ENCODE assay signal across 18 cellular contexts in genomic region chr1:228144213-228145049, GRCh38. TPM values are rescaled to one million over a fixed set of nuclear protein-coding genes. Genes with fewer than 3 reads are reported as not detected.
DNase-seq lines count a peak whose midpoint lies in the region; ATAC-seq and TF ChIP-seq lines count a peak whose summit lies in the region.
"Had no signal": no experiment of that assay in that cellular context is flagged by ENCODE, and none has a peak within 500 bp of the region (broad histone marks: within the 10 kb centered on the region; RNA-seq: fewer than 3 reads in every experiment).

No MANE protein-coding gene starts in this region.

- H3K4me2 ChIP-seq in SK-N-SH (no peak overlapping the region), neuronal stem cell (ENCODE audit: insufficient read depth, low read length, poor library complexity, severe bottlenecking) (no peak overlapping the region)

- H2BK5ac ChIP-seq in neuronal stem cell (ENCODE audit: low read length): peak overlapping the region; percentile 66

- H4K91ac ChIP-seq in neuronal stem cell (ENCODE audit: low read depth, low read length, poor library complexity): no peak overlapping the region

- peaks cover 69% of the 10 kb centered on the region for H4K20me1 ChIP-seq in SK-N-SH (ENCODE audit: insufficient read depth)

- no peak for TF ChIP-seq RAD21 in SK-N-SH (IDR thresholded peaks at IDR 0.05; ENCODE audit: low read length)

- H2BK120ac ChIP-seq in neuronal stem cell (ENCODE audit: low read depth, low read length): no peak overlapping the region

- H3K9ac ChIP-seq in SK-N-SH (no peak overlapping the region), adipocyte (ENCODE audit: low read length) (peak overlapping the region; percentile 26), neuronal stem cell (ENCODE audit: low read depth, low read length, poor library complexity) (peak overlapping the region; percentile 38)

- DNase-seq in SK-N-SH (peak; percentile 13), H7 (peak; percentile 57), adipocyte (ENCODE audit: low read depth) (no peak), neuronal stem cell (ENCODE audit: low spot score) (no peak), KBM-7 (no peak)
- DNase-seq: activated CD4-positive, alpha-beta T cell treated with anti-CD3 and anti-CD28 coated beads for 4 hours; activated gamma-delta T cell treated with Interleukin-2 at 50 U/mL for 16 hours; COR-L47; erythroblast; NCI-H2171; small intestine; SW 1271 had no signal

- H3K23ac ChIP-seq in neuronal stem cell (ENCODE audit: low read depth, low read length, poor library complexity): peak overlapping the region; percentile 73

- H3K4me1 ChIP-seq in SK-N-SH (ENCODE audit: control insufficient read depth in 1 of 2, insufficient read depth in 2 of 2, low read depth in 1 of 2, low read length in 1 of 2): peaks cover 23 to 28% of the 10 kb centered on the region in 2 experiments; a peak in 2 of 4 replicates
- H3K4me1 ChIP-seq in adipocyte (ENCODE audit: control insufficient read depth, insufficient read depth, low read length): peaks cover 42% of the 10 kb centered on the region
- H3K4me1 ChIP-seq in neuronal stem cell (ENCODE audit: control insufficient read depth in 2 of 2, insufficient read depth in 1 of 2, low read depth in 1 of 2, low read length in 2 of 2): peaks cover 12 to 16% of the 10 kb centered on the region in 2 donors

- no peak overlapping the region for H2AFZ ChIP-seq in SK-N-SH (ENCODE audit: low read depth)
- H2AFZ ChIP-seq in neuronal stem cell (ENCODE audit: low read length): no peak overlapping the region

- peaks cover 37% of the 10 kb centered on the region for H3K79me1 ChIP-seq in neuronal stem cell (ENCODE audit: low read depth, low read length)

- H2BK15ac ChIP-seq in neuronal stem cell (ENCODE audit: low read length): peak overlapping the region; percentile 49

- POLR2A ChIA-PET in SK-N-SH (lab: Yijun Ruan, JAX): no interaction called here

- H3F3A ChIP-seq in SK-N-SH (replicated peaks; ENCODE audit: insufficient read depth): no peaks in the 10 kb centered on the region

- no peaks in the 10 kb centered on the region for H3K9me2 ChIP-seq in SK-N-SH

- 95% methylated on average over 9 of the region's 16 CpGs for WGBS in SK-N-SH (ENCODE audit: low lambda C conversion rate)
- no CpG with 5 or more reads among the region's 16 CpGs for WGBS in neuronal stem cell (ENCODE audit: extremely low coverage in 2 of 2, insufficient read length in 2 of 2, insufficient replicate concordance in 1 of 2), 2 donors

- peaks cover 69% of the 10 kb centered on the region for H3K79me2 ChIP-seq in SK-N-SH (ENCODE audit: insufficient read depth)

- no peak for TF ChIP-seq CTCF in SK-N-SH (IDR thresholded peaks at IDR 0.05)

- H3K4ac ChIP-seq in neuronal stem cell (ENCODE audit: low read length): no peak overlapping the region

- no peak overlapping the region for H4K8ac ChIP-seq in neuronal stem cell (ENCODE audit: low read depth, low read length)

- H3K27ac ChIP-seq in SK-N-SH (ENCODE audit: low read depth in 2 of 2, low read length in 1 of 2): no peak overlapping the region
- H3K27ac ChIP-seq in neuronal stem cell (replicated peaks; ENCODE audit: low read length): no peak overlapping the region
- H3K27ac ChIP-seq: 22Rv1, HL-60 had no signal

- H3K36me3 ChIP-seq in SK-N-SH (replicated peaks in 1 of 2; ENCODE audit: control insufficient read depth in 1 of 2, insufficient read depth in 2 of 2, low read length in 1 of 2) (peaks cover 4 to 36% of the 10 kb centered on the region in 2 experiments), H7 (replicated peaks; ENCODE audit: control insufficient read depth, insufficient read depth, low read length) (no peaks in the 10 kb centered on the region), adipocyte (ENCODE audit: control insufficient read depth, insufficient read depth, low read length, severe bottlenecking) (peaks cover 30% of the 10 kb centered on the region), neuronal stem cell (replicated peaks in 1 of 2; ENCODE audit: control insufficient read depth in 2 of 2, insufficient read depth in 2 of 2, low read length in 2 of 2) (peaks cover 0 to 53% of the 10 kb centered on the region in 2 donors)

- no peak overlapping the region for H3K14ac ChIP-seq in neuronal stem cell (ENCODE audit: low read length)

- H3K18ac ChIP-seq in neuronal stem cell (ENCODE audit: low read length): no peak overlapping the region

- no peak for TF ChIP-seq EP300 in SK-N-SH (IDR thresholded peaks at IDR 0.05; ENCODE audit: borderline replicate concordance in 1 of 2, low read depth in 1 of 2, low read length in 1 of 2)

- in situ Hi-C loops in KBM-7 (cut with MboI; ENCODE audit: low pct_unique_long_range_greater_than_20kb, low sequenced_read_pairs): no loop called here

- H3K27me3 ChIP-seq in SK-N-SH (ENCODE audit: insufficient read depth) (no peaks in the 10 kb centered on the region), H7 (ENCODE audit: control insufficient read depth, insufficient read depth, low read length) (no peaks in the 10 kb centered on the region), adipocyte (replicated peaks; ENCODE audit: control insufficient read depth, insufficient read depth, low read length) (no peaks in the 10 kb centered on the region), neuronal stem cell (ENCODE audit: control insufficient read depth in 3 of 3, insufficient read depth in 3 of 3, low read depth in 1 of 3, low read length in 3 of 3) (no peaks in the 10 kb centered on the region)

- ATAC-seq in SK-N-SH treated with all-trans-retinoic acid at 6 μM for 48 hours (no peak), GM21529 (IDR thresholded peaks at IDR 0.05; ENCODE audit: unreplicated experiment) (no peak), HG03135 (IDR thresholded peaks at IDR 0.05; ENCODE audit: unreplicated experiment) (no peak)
- ATAC-seq: naive thymus-derived CD8-positive, alpha-beta T cell had no signal

- H2BK12ac ChIP-seq in neuronal stem cell (ENCODE audit: low read length): no peak overlapping the region

- CTCF ChIA-PET in SK-N-SH (lab: Yijun Ruan, JAX): interaction anchor here (1.7 to 5.4 kb wide), 2 partner anchors 14 to 21 kb away, joined by 5 to 24 read pairs; partner anchors contain the start of gene IBA57

- peak overlapping the region; percentile 7 for H2AK5ac ChIP-seq in neuronal stem cell (ENCODE audit: low read depth, low read length)

- H3K9me3 ChIP-seq in SK-N-SH: no peaks in the 10 kb centered on the region
- H3K9me3 ChIP-seq in adipocyte (ENCODE audit: control insufficient read depth, low read length): no peaks in the 10 kb centered on the region
- H3K9me3 ChIP-seq in neuronal stem cell (replicated peaks in 1 of 2; ENCODE audit: control insufficient read depth in 2 of 2, insufficient read depth in 1 of 2, low read depth in 1 of 2, low read length in 2 of 2): no peaks in the 10 kb centered on the region

- H3K4me3 ChIP-seq in SK-N-SH (ENCODE audit: low read depth in 2 of 2, low read length in 1 of 2) (no peak overlapping the region), H7 (ENCODE audit: insufficient read depth, low read depth, low read length) (no peak overlapping the region), adipocyte (ENCODE audit: low read length) (no peak overlapping the region), neuronal stem cell (ENCODE audit: low read length in 2 of 2) (peak overlapping the region in 1 of 2 donors; percentile 46)

TF ChIP-seq in SK-N-SH, 30 proteins besides CTCF, POLR2A, EP300 and RAD21:
- TF ChIP-seq TEAD4 (IDR thresholded peaks at IDR 0.05; ENCODE audit: borderline replicate concordance, insufficient read depth) (no peak), EZH2phosphoT487 (IDR thresholded peaks at IDR 0.05; ENCODE audit: borderline replicate concordance, low read depth) (no peak), RXRA (IDR thresholded peaks at IDR 0.05; ENCODE audit: borderline replicate concordance, low read depth) (no peak), MXI1 (IDR thresholded peaks at IDR 0.05; ENCODE audit: low read depth, low read length) (no peak)
TF ChIP-seq in SK-N-SH: peak in this region for 0.

TF ChIP-seq in SK-N-SH treated with all-trans-retinoic acid at 6 μM for 48 hours, 23 proteins besides CTCF, POLR2A, EP300 and RAD21 (continues in another document):
- TF ChIP-seq TOX (CRISPR knock-in tag; IDR thresholded peaks at IDR 0.05; ENCODE audit: borderline replicate concordance) (no peak), GLIS3 (CRISPR knock-in tag; IDR thresholded peaks at IDR 0.05) (no peak)

RNA-seq across cellular contexts. Expression of gene GUK1, which starts 4.4 kb away (rescaled TPM):
- polyA plus RNA-seq in SK-N-SH (2012; rRNA removed): 717 and 742 TPM in 2 replicates
- polyA plus RNA-seq in SK-N-SH (2012; cell fraction: cytosol; rRNA removed): 457 and 681 TPM in 2 replicates
- polyA plus RNA-seq in SK-N-SH (2012; cell fraction: nucleus; rRNA removed): 521 and 537 TPM in 2 replicates
- total RNA-seq in H7 (2014; rRNA removed; shearing (Covaris generic)): 216 and 224 TPM in 2 replicates
- 106 TPM for polyA plus RNA-seq in neuronal stem cell (2013, experiment 1 of 2)
- polyA plus RNA-seq in neuronal stem cell (2013, experiment 2 of 2): 98.6 TPM

RNA-seq across cellular contexts. Expression of gene GJC2, which starts 5.3 kb away (rescaled TPM):
- 0.92 and 0.97 TPM in 2 replicates for polyA plus RNA-seq in SK-N-SH (2012; rRNA removed)
- polyA plus RNA-seq in SK-N-SH (2012; cell fraction: cytosol; rRNA removed): 0.50 and 0.69 TPM in 2 replicates
- polyA plus RNA-seq in SK-N-SH (2012; cell fraction: nucleus; rRNA removed): 2.1 and 2.9 TPM in 2 replicates
- 1.7 TPM in 2 replicates for total RNA-seq in H7 (2014; rRNA removed; shearing (Covaris generic))
- polyA plus RNA-seq in neuronal stem cell (2013, experiment 1 of 2): 0.24 TPM
- 0.17 TPM for polyA plus RNA-seq in neuronal stem cell (2013, experiment 2 of 2)

RNA-seq across cellular contexts. Expression of gene IBA57, which starts 21.2 kb away (rescaled TPM):
- polyA plus RNA-seq in SK-N-SH (2012; rRNA removed): 1.8 TPM in 2 replicates
- polyA plus RNA-seq in SK-N-SH (2012; cell fraction: cytosol; rRNA removed): 0.86 and 1.1 TPM in 2 replicates
- polyA plus RNA-seq in SK-N-SH (2012; cell fraction: nucleus; rRNA removed): 4.4 TPM in 2 replicates
- total RNA-seq in H7 (2014; rRNA removed; shearing (Covaris generic)): 21.2 and 23.3 TPM in 2 replicates
- 1.3 TPM for polyA plus RNA-seq in neuronal stem cell (2013, experiment 1 of 2)
- polyA plus RNA-seq in neuronal stem cell (2013, experiment 2 of 2): 1.4 TPM

RNA-seq across cellular contexts. Expression of gene MRPL55, which starts 35.3 kb away (rescaled TPM):
- polyA plus RNA-seq in SK-N-SH (2012; rRNA removed): 70.3 and 75.3 TPM in 2 replicates
- polyA plus RNA-seq in SK-N-SH (2012; cell fraction: cytosol; rRNA removed): 27.2 and 49.1 TPM in 2 replicates
- 185 and 306 TPM in 2 replicates for polyA plus RNA-seq in SK-N-SH (2012; cell fraction: nucleus; rRNA removed)
- 109 and 172 TPM in 2 replicates for total RNA-seq in H7 (2014; rRNA removed; shearing (Covaris generic))
- 69.3 TPM for polyA plus RNA-seq in neuronal stem cell (2013, experiment 1 of 2)
- 63.2 TPM for polyA plus RNA-seq in neuronal stem cell (2013, experiment 2 of 2)

RNA-seq across cellular contexts. Expression of gene C1orf35, which starts 41.3 kb away (rescaled TPM):
- polyA plus RNA-seq in SK-N-SH (2012; rRNA removed): 28.6 and 42.9 TPM in 2 replicates
- polyA plus RNA-seq in SK-N-SH (2012; cell fraction: cytosol; rRNA removed): 17.8 and 24.9 TPM in 2 replicates
- 107 and 195 TPM in 2 replicates for polyA plus RNA-seq in SK-N-SH (2012; cell fraction: nucleus; rRNA removed)
- 38.9 and 45.7 TPM in 2 replicates for total RNA-seq in H7 (2014; rRNA removed; shearing (Covaris generic))
- polyA plus RNA-seq in neuronal stem cell (2013, experiment 1 of 2): 28.9 TPM
- polyA plus RNA-seq in neuronal stem cell (2013, experiment 2 of 2): 28.4 TPM

Comparison
In these comparisons a context has a peak if more than half of its experiments do, and no peak if none do; other contexts are left out.
1. DNase-seq: peak in SK-N-SH (single experiment) and H7 (single experiment); none in adipocyte (single experiment), neuronal stem cell (single experiment) and KBM-7 (single experiment).